8 cellular contexts compared by ENCODE assay signal in the genomic region with DNA sequence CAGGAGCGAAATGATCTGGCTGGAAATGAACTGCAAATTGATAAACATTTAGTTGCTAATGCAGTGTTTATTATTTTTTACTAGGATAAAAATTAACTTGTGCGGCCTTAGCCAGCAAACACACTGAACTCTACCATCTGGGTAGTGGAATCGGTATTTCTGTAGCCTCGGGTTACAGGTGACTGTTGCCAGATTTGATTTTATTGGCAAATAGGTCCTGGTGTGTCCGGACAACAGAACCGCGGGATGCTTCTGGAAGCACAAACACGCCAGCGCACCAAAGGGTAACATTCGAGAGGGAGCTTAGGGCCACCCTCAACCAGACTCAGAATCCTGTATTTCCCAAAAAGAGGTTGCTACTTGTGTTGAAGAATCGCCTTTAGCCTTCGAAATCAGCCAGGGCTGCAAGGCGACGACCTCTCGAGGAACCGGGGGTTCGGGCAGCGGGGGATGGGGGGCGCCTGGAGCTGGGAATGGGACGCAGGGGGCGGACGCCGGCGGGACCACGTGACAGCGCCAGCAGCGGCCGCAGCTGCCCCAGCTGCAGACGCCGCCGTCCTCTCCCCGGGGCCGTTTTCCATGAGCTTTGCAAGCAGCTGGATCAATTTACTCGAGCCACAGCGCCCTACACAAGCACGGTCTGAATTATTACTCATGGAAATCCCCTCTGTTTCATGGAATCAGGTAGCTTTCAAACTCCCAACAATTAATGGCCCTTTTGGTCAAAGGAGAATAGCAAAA.
DNase-seq lines count a peak whose midpoint lies in the region; ATAC-seq and TF ChIP-seq lines count a peak whose summit lies in the region.

No MANE protein-coding gene starts in this region.

- ATAC-seq in GM19023 (IDR thresholded peaks at IDR 0.05; ENCODE audit: unreplicated experiment), result no peak

- H3K9me3 Mint-ChIP-seq in mesothelial cell of epicardium, result no peaks in the 10 kb centered on the region
- H3K9me3 Mint-ChIP-seq in type B pancreatic cell, result no peaks in the 10 kb centered on the region

- H3K36me3 ChIP-seq in NT2/D1 (ENCODE audit: insufficient read depth, insufficient read length, low read length) (no peaks in the 10 kb centered on the region), endocrine pancreas (ENCODE audit: control insufficient read depth, insufficient read depth, low read length) (no peaks in the 10 kb centered on the region)

- peak overlapping the region; percentile 84 for H3K9ac ChIP-seq in NT2/D1 (ENCODE audit: insufficient read length, low read depth)
- no peak overlapping the region for H3K9ac ChIP-seq in endocrine pancreas (ENCODE audit: control insufficient read depth, insufficient read depth, low read length)

- H3K4me1 Mint-ChIP-seq in mesothelial cell of epicardium (peaks cover 39% of the 10 kb centered on the region), type B pancreatic cell (ENCODE audit: unreplicated experiment) (peaks cover 48% of the 10 kb centered on the region)

- H3K4me3 Mint-ChIP-seq in mesothelial cell of epicardium (peak overlapping the region; percentile 36), type B pancreatic cell (peak overlapping the region; percentile 64)

- peak; percentile 34 to 62 for DNase-seq in NCI-H524 (lab: John Stamatoyannopoulos, UW)
- no peak for DNase-seq in NCI-H524 treated with DMSO at 0.1 percent for 48 hours (lab: John Stamatoyannopoulos, UW)
- no peak for DNase-seq in NT2/D1 (ENCODE audit: low read depth, low spot score)
- peak in 1 of 2 experiments; percentile 67 for DNase-seq in mesothelial cell of epicardium (ENCODE audit: low spot score in 2 of 2, unreplicated experiment in 2 of 2)
- DNase-seq in type B pancreatic cell (ENCODE audit: extremely low spot score, unreplicated experiment), result peak; percentile 79
- no peak for DNase-seq in GF-D8 (lab: John Stamatoyannopoulos, UW)

- H3K27ac Mint-ChIP-seq in mesothelial cell of epicardium (peak overlapping the region; percentile 99), type B pancreatic cell (peak overlapping the region; percentile 82)

- TF ChIP-seq CTCF in mesothelial cell of epicardium (IDR thresholded peaks at IDR 0.05; ENCODE audit: unreplicated experiment), result no peak
- TF ChIP-seq CTCF in type B pancreatic cell (conservative IDR thresholded peaks at IDR 0.05), result no peak

- no peaks in the 10 kb centered on the region for H3K27me3 ChIP-seq in NT2/D1 (ENCODE audit: insufficient read depth, insufficient read length)
- H3K27me3 ChIP-seq in endocrine pancreas (ENCODE audit: control insufficient read depth, insufficient read depth, low read length), result no peaks in the 10 kb centered on the region

- no peaks in the 10 kb centered on the region for H3K9me3 ChIP-seq in NT2/D1 (ENCODE audit: insufficient read depth, low read length)
- H3K9me3 ChIP-seq in endocrine pancreas (ENCODE audit: control insufficient read depth, low read length), result no peaks in the 10 kb centered on the region

- H3K36me3 Mint-ChIP-seq in mesothelial cell of epicardium (no peaks in the 10 kb centered on the region), type B pancreatic cell (no peaks in the 10 kb centered on the region)

- H3K27me3 Mint-ChIP-seq in mesothelial cell of epicardium (ENCODE audit: low read depth), result no peaks in the 10 kb centered on the region
- no peaks in the 10 kb centered on the region for H3K27me3 Mint-ChIP-seq in type B pancreatic cell

- H3K4me1 ChIP-seq in NT2/D1 (ENCODE audit: insufficient read depth, insufficient read length) (peaks cover 17% of the 10 kb centered on the region), endocrine pancreas (ENCODE audit: control insufficient read depth, insufficient read depth, low read length) (peaks cover 14% of the 10 kb centered on the region)

- H3K4me3 ChIP-seq in NT2/D1 (ENCODE audit: insufficient read length, low read depth) (no peak overlapping the region), endocrine pancreas (ENCODE audit: control insufficient read depth, insufficient read depth, low read length) (peak overlapping the region; percentile 12)

Comparison
In these comparisons a context has a peak if more than half of its experiments do, and no peak if none do; other contexts are left out.
1. DNase-seq: peak in NCI-H524 (2 of 2) and type B pancreatic cell (single experiment); none in NCI-H524 treated with DMSO at 0.1 percent for 48 hours (single experiment), NT2/D1 (single experiment) and GF-D8 (single experiment).